In the genomic region with DNA sequence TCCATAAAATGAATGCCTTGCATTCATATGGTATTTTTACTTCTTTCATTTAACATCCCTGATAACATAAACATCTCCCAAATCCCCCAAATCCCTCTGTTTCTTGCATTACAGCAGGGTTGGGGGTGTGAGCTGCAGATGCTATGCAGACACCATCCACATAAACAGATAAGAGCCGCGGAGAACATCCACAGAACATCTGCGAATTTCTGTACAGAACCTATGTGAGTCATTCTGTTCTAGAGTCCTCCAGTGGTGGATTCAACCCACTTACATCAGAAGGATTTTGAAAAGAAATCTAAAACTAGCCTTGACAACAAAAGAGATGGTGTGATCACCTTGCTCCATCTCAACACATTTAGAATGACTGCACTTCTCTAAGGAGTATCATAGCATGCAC, we compare ENCODE assay signal across 21 cellular contexts.
"Had no signal": no experiment of that assay in that cellular context is flagged by ENCODE, and none has a peak within 500 bp of the region (broad histone marks: within the 10 kb centered on the region; RNA-seq: fewer than 3 reads in every experiment).

No MANE protein-coding gene starts in this region.

- H3K27ac Mint-ChIP-seq: activated naive CD8-positive, alpha-beta T cell treated with anti-CD3 and anti-CD28 coated beads for 36 hours; activated T-cell treated with anti-CD3 and anti-CD28 coated beads, Interleukin-2, amount 50 U/mL, for 24 hours; activated T-helper 17 cell treated with anti-CD3 and anti-CD28 coated beads, Interleukin-2, amount 50 U/mL, for 72 hours; effector memory CD8-positive, alpha-beta T cell; mesothelial cell of epicardium; T-helper 1 cell treated with Interleukin-12 subunit alpha and Interleukin-12 subunit beta and Interleukin-4 antibody, amounts not matched to agents 30 μg/mL and 1 μg/mL, for 36 hours; WTC11 had no signal

- DNase-seq: activated naive CD8-positive, alpha-beta T cell treated with anti-CD3 and anti-CD28 coated beads for 36 hours; activated T-cell treated with anti-CD3 and anti-CD28 coated beads, Interleukin-2, amount 50 U/mL, for 24 hours; amniotic stem cell; dermis blood vessel endothelial cell; effector memory CD8-positive, alpha-beta T cell; heart left ventricle; kidney; naive thymus-derived CD8-positive, alpha-beta T cell; spleen; stimulated activated CD4-positive, alpha-beta T cell treated with anti-CD3 and anti-CD28 coated beads, Interleukin-4, amount 100 ng/mL, for 24 hours; stimulated activated naive CD4-positive, alpha-beta T cell treated with Interleukin-2 at 50 U/mL for 16 hours; T1000 had no signal

- H3K27me3 Mint-ChIP-seq: activated naive CD8-positive, alpha-beta T cell treated with anti-CD3 and anti-CD28 coated beads for 36 hours; activated T-cell treated with anti-CD3 and anti-CD28 coated beads, Interleukin-2, amount 50 U/mL, for 24 hours; activated T-helper 17 cell treated with anti-CD3 and anti-CD28 coated beads, Interleukin-2, amount 50 U/mL, for 72 hours; effector memory CD8-positive, alpha-beta T cell; naive thymus-derived CD8-positive, alpha-beta T cell had no signal

- H3K4me3 Mint-ChIP-seq: activated naive CD8-positive, alpha-beta T cell treated with anti-CD3 and anti-CD28 coated beads for 36 hours; activated T-cell treated with anti-CD3 and anti-CD28 coated beads, Interleukin-2, amount 50 U/mL, for 24 hours; activated T-helper 17 cell treated with anti-CD3 and anti-CD28 coated beads, Interleukin-2, amount 50 U/mL, for 72 hours; effector memory CD8-positive, alpha-beta T cell; mesothelial cell of epicardium; naive thymus-derived CD8-positive, alpha-beta T cell; T-helper 1 cell treated with Interleukin-12 subunit alpha and Interleukin-12 subunit beta and Interleukin-4 antibody, amounts not matched to agents 30 μg/mL and 1 μg/mL, for 36 hours; WTC11 had no signal

- H3K36me3 Mint-ChIP-seq: activated naive CD8-positive, alpha-beta T cell treated with anti-CD3 and anti-CD28 coated beads for 36 hours; mesothelial cell of epicardium; naive thymus-derived CD8-positive, alpha-beta T cell; WTC11 had no signal

- H3K4me1 Mint-ChIP-seq: activated naive CD8-positive, alpha-beta T cell treated with anti-CD3 and anti-CD28 coated beads for 36 hours; activated T-helper 17 cell treated with anti-CD3 and anti-CD28 coated beads, Interleukin-2, amount 50 U/mL, for 72 hours; naive thymus-derived CD8-positive, alpha-beta T cell had no signal

- H3K4me3 ChIP-seq: cardiac muscle cell, heart left ventricle, prostate gland, spleen, tibial nerve had no signal

- H3K9me3 Mint-ChIP-seq: activated naive CD8-positive, alpha-beta T cell treated with anti-CD3 and anti-CD28 coated beads for 36 hours; activated T-cell treated with anti-CD3 and anti-CD28 coated beads, Interleukin-2, amount 50 U/mL, for 24 hours; activated T-helper 17 cell treated with anti-CD3 and anti-CD28 coated beads, Interleukin-2, amount 50 U/mL, for 72 hours; effector memory CD8-positive, alpha-beta T cell; mesothelial cell of epicardium; naive thymus-derived CD8-positive, alpha-beta T cell; T-helper 1 cell treated with Interleukin-12 subunit alpha and Interleukin-12 subunit beta and Interleukin-4 antibody, amounts not matched to agents 30 μg/mL and 1 μg/mL, for 36 hours; WTC11 had no signal

- ATAC-seq: activated T-helper 17 cell treated with anti-CD3 and anti-CD28 coated beads, Interleukin-2, amount 50 U/mL, for 72 hours; effector memory CD8-positive, alpha-beta T cell; esophagus mucosa; left lobe of liver; naive thymus-derived CD8-positive, alpha-beta T cell; WTC11 had no signal
